Comparison of ENCODE assay signal across 20 cellular contexts in the genomic region with DNA sequence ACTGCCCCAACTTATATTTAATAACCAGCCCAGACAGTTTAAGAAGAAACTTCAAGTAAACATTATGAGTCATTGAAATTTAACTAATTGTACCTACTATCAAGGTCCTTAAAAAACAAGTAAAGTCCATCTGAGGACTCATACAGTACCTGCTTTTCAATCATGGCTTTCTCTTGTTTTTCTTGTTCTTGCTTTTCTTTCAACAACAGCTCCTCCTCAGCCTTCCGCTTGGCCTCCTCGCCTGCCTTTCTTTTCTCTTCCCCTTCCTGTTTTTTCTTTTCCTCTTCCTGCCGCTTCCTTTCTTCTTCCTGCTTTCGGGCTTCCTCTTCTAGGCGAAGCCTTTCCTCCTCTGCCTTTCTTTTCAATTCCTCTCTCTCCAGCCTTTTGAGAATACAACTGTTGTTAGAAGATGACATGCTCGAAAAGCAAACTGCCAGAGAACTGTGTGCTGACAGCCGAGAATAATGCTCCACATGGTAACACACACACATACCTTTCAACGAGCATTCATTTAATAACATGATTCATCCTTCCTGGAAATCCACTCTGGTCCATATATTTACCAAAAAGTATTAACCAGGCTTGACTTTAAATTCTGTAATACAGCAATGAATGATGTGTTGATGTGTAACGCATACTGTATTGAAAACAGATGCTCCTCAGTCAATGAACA.
"Had no signal": no experiment of that assay in that cellular context is flagged by ENCODE, and none has a peak within 500 bp of the region (broad histone marks: within the 10 kb centered on the region; RNA-seq: fewer than 3 reads in every experiment).

No MANE protein-coding gene starts in this region.

- H3K9me3 ChIP-seq: ovary had no signal

- H3K36me3 ChIP-seq: esophagus muscularis mucosa, ovary had no signal

- H3K27me3 Mint-ChIP-seq: activated CD8-positive, alpha-beta T cell treated with anti-CD3 and anti-CD28 coated beads for 36 hours; activated T-cell treated with anti-CD3 and anti-CD28 coated beads, Interleukin-2, amount 50 U/mL, for 24 hours had no signal

- H3K27me3 ChIP-seq: esophagus muscularis mucosa, ovary had no signal

- H3K4me3 ChIP-seq: esophagus muscularis mucosa, ovary, psoas muscle, skin epidermis had no signal

- DNase-seq: activated CD4-positive, alpha-beta T cell treated with anti-CD3 and anti-CD28 coated beads for 48 hours; activated CD4-positive, CD25-positive, alpha-beta regulatory T cell; activated CD8-positive, alpha-beta T cell treated with anti-CD3 and anti-CD28 coated beads for 36 hours; activated naive CD4-positive, alpha-beta T cell treated with anti-CD3 and anti-CD28 coated beads for 36 hours; activated T-cell treated with anti-CD3 and anti-CD28 coated beads, Interleukin-2, amount 50 U/mL, for 24 hours; cerebellar nuclear complex; cortex of kidney; left ventricle myocardium superior; mesendoderm; naive thymus-derived CD4-positive, alpha-beta T cell; ovary; psoas muscle; right cardiac atrium; stimulated activated CD4-positive, alpha-beta T cell treated with anti-CD3 and anti-CD28 coated beads, Interleukin-2, amount 100 ng/mL, for 48 hours; stimulated activated naive CD8-positive, alpha-beta T cell treated with anti-CD3 and anti-CD28 coated beads, Interleukin-15, amount 100 ng/mL, for 72 hours; T-helper 1 cell; T-helper 9 cell; trophoblast cell had no signal

- H3K27ac Mint-ChIP-seq: activated CD8-positive, alpha-beta T cell treated with anti-CD3 and anti-CD28 coated beads for 36 hours; activated naive CD4-positive, alpha-beta T cell treated with anti-CD3 and anti-CD28 coated beads for 36 hours; activated T-cell treated with anti-CD3 and anti-CD28 coated beads, Interleukin-2, amount 50 U/mL, for 24 hours; naive thymus-derived CD4-positive, alpha-beta T cell; stimulated activated naive CD8-positive, alpha-beta T cell treated with anti-CD3 and anti-CD28 coated beads, Interleukin-15, amount 100 ng/mL, for 72 hours had no signal

- ATAC-seq: activated CD8-positive, alpha-beta T cell treated with anti-CD3 and anti-CD28 coated beads for 36 hours; left ventricle myocardium superior; naive thymus-derived CD4-positive, alpha-beta T cell; psoas muscle; right cardiac atrium; stimulated activated naive CD8-positive, alpha-beta T cell treated with anti-CD3 and anti-CD28 coated beads, Interleukin-15, amount 100 ng/mL, for 72 hours had no signal

- H3K4me1 Mint-ChIP-seq: stimulated activated naive CD8-positive, alpha-beta T cell treated with anti-CD3 and anti-CD28 coated beads, Interleukin-15, amount 100 ng/mL, for 72 hours had no signal

- H3K4me1 ChIP-seq: esophagus muscularis mucosa, psoas muscle had no signal

- H3K4me3 Mint-ChIP-seq: activated CD8-positive, alpha-beta T cell treated with anti-CD3 and anti-CD28 coated beads for 36 hours; activated naive CD4-positive, alpha-beta T cell treated with anti-CD3 and anti-CD28 coated beads for 36 hours; activated T-cell treated with anti-CD3 and anti-CD28 coated beads, Interleukin-2, amount 50 U/mL, for 24 hours; naive thymus-derived CD4-positive, alpha-beta T cell; stimulated activated naive CD8-positive, alpha-beta T cell treated with anti-CD3 and anti-CD28 coated beads, Interleukin-15, amount 100 ng/mL, for 72 hours had no signal

- H3K27ac ChIP-seq: esophagus muscularis mucosa, ovary, psoas muscle, skin epidermis had no signal
